Comparison of ENCODE assay signal across 8 cellular contexts in genomic region chrX:222800-223513, GRCh38. TPM values are rescaled to one million over a fixed set of nuclear protein-coding genes. Genes with fewer than 3 reads are reported as not detected.
DNase-seq lines count a peak whose midpoint lies in the region; ATAC-seq, FAIRE-seq and TF ChIP-seq lines count a peak whose summit lies in the region.
"Not testable (repeated sequence)": the region's sequence is repeated elsewhere in the genome, so short reads cannot be mapped to it uniquely, and the experiment has no call there.

No MANE protein-coding gene starts in this region.

- not testable (repeated sequence) for TF ChIP-seq CTCF in DND-41 (IDR thresholded peaks at IDR 0.05; ENCODE audit: borderline replicate concordance, extremely low read depth, low read length, poor library complexity, severe bottlenecking); GM12878 (IDR thresholded peaks at IDR 0.05 in 2 of 3, conservative IDR thresholded peaks at IDR 0.05 in 1 of 3; ENCODE audit: control insufficient read depth in 2 of 3, extremely low read depth in 1 of 3, insufficient read depth in 1 of 3, low read depth in 3 of 3, low read length in 3 of 3); left lung (IDR thresholded peaks at IDR 0.05); psoas muscle (IDR thresholded peaks at IDR 0.05)

- not testable (repeated sequence) for H3K79me2 ChIP-seq in DND-41 (ENCODE audit: insufficient read depth, low read length); GM12878 (ENCODE audit: control insufficient read depth, insufficient read depth, low read length)

- not testable (repeated sequence) for TF ChIP-seq POLR2A in GM12878 (IDR thresholded peaks at IDR 0.05; ENCODE audit: low read depth, low read length)

- POLR2A ChIA-PET in activated CD8-positive, alpha-beta T cell treated with anti-CD3 and anti-CD28 coated beads, Interleukin-2, amount 10 ng/mL, durations not matched to agents 7 days and 5 days (lab: Charles Lee); GM12878 (lab: Charles Lee): not testable (repeated sequence)

- RAD21 ChIA-PET in GM12878 (lab: Charles Lee; ENCODE audit: unreplicated experiment): not testable (repeated sequence)

- H3K27me3 ChIP-seq in DND-41 (ENCODE audit: insufficient read depth, low read length, poor library complexity); GM12878 (replicated peaks in 1 of 2; ENCODE audit: control insufficient read depth in 2 of 2, insufficient read depth in 2 of 2, low read length in 1 of 2); right cardiac atrium (ENCODE audit: control insufficient read depth, insufficient read depth); left lung; psoas muscle (ENCODE audit: insufficient read depth in 3 of 3, low read length in 2 of 3): not testable (repeated sequence)

- not testable (repeated sequence) for H3K9me3 ChIP-seq in DND-41 (ENCODE audit: insufficient read depth, low read length, severe bottlenecking); GM12878 (replicated peaks; ENCODE audit: control insufficient read depth, insufficient read depth, low read length); right cardiac atrium (ENCODE audit: control insufficient read depth, low read length); left lung; psoas muscle

- H3K4me3 Mint-ChIP-seq in activated CD8-positive, alpha-beta T cell treated with anti-CD3 and anti-CD28 coated beads, Interleukin-2, amount 10 ng/mL, durations not matched to agents 7 days and 5 days; stimulated activated naive CD8-positive, alpha-beta T cell treated with anti-CD3 and anti-CD28 coated beads, Interleukin-15, amount 100 ng/mL, for 72 hours: not testable (repeated sequence)

- BruUV-seq in GM12878 (replicated peaks; lab: Mats Ljungman, UMichigan): not testable (repeated sequence)

- DNase-seq in DND-41; activated CD8-positive, alpha-beta T cell treated with anti-CD3 and anti-CD28 coated beads, Interleukin-2, amount 10 ng/mL, durations not matched to agents 7 days and 5 days; GM12878 (ENCODE audit: low read depth, low spot score); Right ventricle myocardium superior; right cardiac atrium; left lung; psoas muscle; stimulated activated naive CD8-positive, alpha-beta T cell treated with anti-CD3 and anti-CD28 coated beads, Interleukin-15, amount 100 ng/mL, for 72 hours: not testable (repeated sequence)

- WGBS in GM12878 (ENCODE audit: insufficient coverage, insufficient replicate concordance, low lambda C conversion rate, missing lambda C conversion rate): no CpG with 5 or more reads among the region's 11 CpGs
- WGBS in right cardiac atrium: no CpG with 5 or more reads among the region's 11 CpGs
- WGBS in psoas muscle, 3 donors: no CpG with 5 or more reads among the region's 11 CpGs

- not testable (repeated sequence) for H2AFZ ChIP-seq in DND-41 (ENCODE audit: low read depth, low read length); GM12878 (ENCODE audit: control insufficient read depth, low read depth, low read length)

- H3K27ac ChIP-seq in DND-41 (ENCODE audit: low read length); GM12878 (ENCODE audit: control insufficient read depth, insufficient read depth); right cardiac atrium (ENCODE audit: low read length); left lung; psoas muscle: not testable (repeated sequence)

- not testable (repeated sequence) for TF ChIP-seq EP300 in GM12878 (IDR thresholded peaks at IDR 0.05; ENCODE audit: borderline replicate concordance in 1 of 2, control insufficient read depth in 1 of 2, low read depth in 2 of 2, low read length in 2 of 2)

- intact Hi-C loops in GM12878 (cut with micrococcal nuclease; ENCODE audit: unreplicated experiment); Right ventricle myocardium superior (cut with DNase I); right cardiac atrium (cut with DNase I); left lung (cut with DNase I); psoas muscle (cut with DNase I): not testable (repeated sequence)

- FAIRE-seq in GM12878 (lab: Jason Lieb, UNC): not testable (repeated sequence)

- in situ Hi-C loops in GM12878 (cut with MboI): not testable (repeated sequence)

- H3K4me1 ChIP-seq in DND-41 (ENCODE audit: insufficient read depth, low read length); GM12878 (ENCODE audit: control insufficient read depth, insufficient read depth, low read length); right cardiac atrium (ENCODE audit: control insufficient read depth, insufficient read depth, low read length); left lung; psoas muscle: not testable (repeated sequence)

- not testable (repeated sequence) for H3K27ac Mint-ChIP-seq in activated CD8-positive, alpha-beta T cell treated with anti-CD3 and anti-CD28 coated beads, Interleukin-2, amount 10 ng/mL, durations not matched to agents 7 days and 5 days; stimulated activated naive CD8-positive, alpha-beta T cell treated with anti-CD3 and anti-CD28 coated beads, Interleukin-15, amount 100 ng/mL, for 72 hours

- H4K20me1 ChIP-seq in DND-41 (ENCODE audit: insufficient read depth, low read length); GM12878 (ENCODE audit: control insufficient read depth, insufficient read depth): not testable (repeated sequence)

- SMC1A ChIA-PET in GM12878 (lab: Charles Lee; ENCODE audit: uncharacterized antibody, unreplicated experiment): not testable (repeated sequence)

- not testable (repeated sequence) for TF ChIP-seq RAD21 in GM12878 (IDR thresholded peaks at IDR 0.05; ENCODE audit: insufficient read depth, low read depth, low read length)

- CTCF ChIA-PET in activated CD8-positive, alpha-beta T cell treated with anti-CD3 and anti-CD28 coated beads, Interleukin-2, amount 10 ng/mL, durations not matched to agents 7 days and 5 days (lab: Charles Lee); GM12878 (lab: Yijun Ruan, JAX): not testable (repeated sequence)

- H3K4me3 ChIP-seq in DND-41 (ENCODE audit: low read depth in 1 of 2, low read length in 2 of 2); GM12878; right cardiac atrium (ENCODE audit: low read length); left lung; psoas muscle: not testable (repeated sequence)

- not testable (repeated sequence) for H3K4me2 ChIP-seq in DND-41 (ENCODE audit: insufficient read depth, low read length); GM12878 (ENCODE audit: control insufficient read depth, insufficient read depth)

- ATAC-seq in DND-41 (ENCODE audit: insufficient read depth, low read depth) (peak; percentile 16; the same call in 1 of the 3 replicates), GM12878 (peak; percentile 24; the same call in 1 of the 3 replicates), Right ventricle myocardium superior (ENCODE audit: poor library complexity) (peak; percentile 56), right cardiac atrium (peak; percentile 78 to 79), left lung (peak; percentile 42), psoas muscle (peak in 3 of 4 donors; percentile 8 to 63 (median 45))
- ATAC-seq in activated CD8-positive, alpha-beta T cell treated with anti-CD3 and anti-CD28 coated beads, Interleukin-2, amount 10 ng/mL, durations not matched to agents 7 days and 5 days: peak; percentile 35
- ATAC-seq in stimulated activated naive CD8-positive, alpha-beta T cell treated with anti-CD3 and anti-CD28 coated beads, Interleukin-15, amount 100 ng/mL, for 72 hours: peak; percentile 53

- not testable (repeated sequence) for H3K27me3 Mint-ChIP-seq in activated CD8-positive, alpha-beta T cell treated with anti-CD3 and anti-CD28 coated beads, Interleukin-2, amount 10 ng/mL, durations not matched to agents 7 days and 5 days (ENCODE audit: low read depth); stimulated activated naive CD8-positive, alpha-beta T cell treated with anti-CD3 and anti-CD28 coated beads, Interleukin-15, amount 100 ng/mL, for 72 hours

- H3K4me1 Mint-ChIP-seq in activated CD8-positive, alpha-beta T cell treated with anti-CD3 and anti-CD28 coated beads, Interleukin-2, amount 10 ng/mL, durations not matched to agents 7 days and 5 days (ENCODE audit: low read depth); stimulated activated naive CD8-positive, alpha-beta T cell treated with anti-CD3 and anti-CD28 coated beads, Interleukin-15, amount 100 ng/mL, for 72 hours: not testable (repeated sequence)

- H3K36me3 ChIP-seq in DND-41 (ENCODE audit: insufficient read depth, low read length); GM12878 (ENCODE audit: control insufficient read depth in 2 of 2, insufficient read depth in 2 of 2, low read length in 1 of 2); left lung; psoas muscle (ENCODE audit: insufficient read depth in 1 of 2, low read depth in 1 of 2): not testable (repeated sequence)

- not testable (repeated sequence) for H3K9me3 Mint-ChIP-seq in activated CD8-positive, alpha-beta T cell treated with anti-CD3 and anti-CD28 coated beads, Interleukin-2, amount 10 ng/mL, durations not matched to agents 7 days and 5 days (ENCODE audit: insufficient read depth); stimulated activated naive CD8-positive, alpha-beta T cell treated with anti-CD3 and anti-CD28 coated beads, Interleukin-15, amount 100 ng/mL, for 72 hours

- H3K36me3 Mint-ChIP-seq in activated CD8-positive, alpha-beta T cell treated with anti-CD3 and anti-CD28 coated beads, Interleukin-2, amount 10 ng/mL, durations not matched to agents 7 days and 5 days (ENCODE audit: low read depth): not testable (repeated sequence)

- H3K9ac ChIP-seq in DND-41 (ENCODE audit: low read depth, low read length); GM12878 (ENCODE audit: control insufficient read depth, insufficient read depth, low read length): not testable (repeated sequence)

RNA-seq across cellular contexts. Expression of gene PLCXD1, which starts 58.2 kb away (rescaled TPM):
- total RNA-seq in activated CD8-positive, alpha-beta T cell treated with anti-CD3 and anti-CD28 coated beads, Interleukin-2, amount 10 ng/mL, durations not matched to agents 7 days and 5 days: 10 to 100 TPM; 44.5 to 50.2 TPM
- 66.9 and 72.5 TPM in 2 replicates for total RNA-seq in GM12878 (2013; cell fraction: nucleolus; rRNA removed)
- 23.6 and 28.8 TPM in 2 replicates for total RNA-seq in GM12878 (2014; rRNA removed)
- total RNA-seq in GM12878 (2014; rRNA removed; fragmentation: Illumina TruSeq; extraction: Trizol): 12.2 and 14.8 TPM in 2 replicates
- total RNA-seq in GM12878 (2021): 27.5 and 28.6 TPM in 2 replicates
- polyA plus RNA-seq in GM12878 (2011; ENCODE audit: low read depth): 16.7 TPM
- polyA plus RNA-seq in GM12878 (2011; rRNA removed): 24.7 and 49.7 TPM in 2 replicates
- polyA plus RNA-seq in GM12878 (2011; cell fraction: cytosol; rRNA removed): 65.3 and 73.9 TPM in 2 replicates
- polyA plus RNA-seq in GM12878 (2011; cell fraction: nucleus; rRNA removed): 128 and 175 TPM in 2 replicates
- 28.7 and 35.2 TPM in 2 replicates for polyA plus RNA-seq in GM12878 (2012)
- 12.5 and 21.2 TPM in 2 replicates for polyA plus RNA-seq in GM12878 (2014; fragmentation: Illumina TruSeq; extraction: Trizol)
- 1 to 10 TPM; 2.4 to 3.4 TPM for polyA plus RNA-seq in GM12878 (2014; fragmentation: Nextera tagmentation; extraction: Ambion mirVana)
- 49.7 and 49.8 TPM in 2 replicates for polyA plus RNA-seq in GM12878 (2014; rRNA removed)
- polyA plus RNA-seq in GM12878 (2016; fragmentation: Nextera tagmentation; extraction: Ambion mirVana): 10 to 100 TPM; 11.2 to 11.6 TPM
- 46.4 and 79.6 TPM in 2 replicates for polyA minus RNA-seq in GM12878 (2011; rRNA and poly(A)+ RNA removed)
- 37.4 and 40.9 TPM in 2 replicates for polyA minus RNA-seq in GM12878 (2011; cell fraction: cytosol; rRNA and poly(A)+ RNA removed)
- polyA minus RNA-seq in GM12878 (2011; cell fraction: nucleus; rRNA and poly(A)+ RNA removed): 21.3 and 30.1 TPM in 2 replicates
- total RNA-seq in Right ventricle myocardium superior: 5.1 TPM
- 1 to 10 TPM; 2.1 to 9.0 (median 4.7) TPM for total RNA-seq in right cardiac atrium
- 3.6 TPM for polyA plus RNA-seq in right cardiac atrium
- total RNA-seq in left lung: 10 to 100 TPM; 17.0 to 17.8 TPM
- total RNA-seq in psoas muscle: 1 to 10 TPM in 3 of 4 donors, under 1 TPM in 1; 0.89 to 3.0 (median 2.0) TPM
- 10 to 100 TPM in 1 of 3 donors, 1 to 10 TPM in 2; 1.2 to 16.3 (median 2.3) TPM for polyA plus RNA-seq in psoas muscle

Comparison
In these comparisons a context has a peak if more than half of its experiments do, and no peak if none do; other contexts are left out.
1. ATAC-seq: peak in every context shown above with its lines; median percentile 78 in right cardiac atrium; 56 in Right ventricle myocardium superior; 53 in stimulated activated naive CD8-positive, alpha-beta T cell treated with anti-CD3 and anti-CD28 coated beads, Interleukin-15, amount 100 ng/mL, for 72 hours; 45 in psoas muscle; 42 in left lung; 35 in activated CD8-positive, alpha-beta T cell treated with anti-CD3 and anti-CD28 coated beads, Interleukin-2, amount 10 ng/mL, durations not matched to agents 7 days and 5 days; 24 in GM12878; 16 in DND-41.